Comparison of ENCODE assay signal across 11 cellular contexts in the genomic region with DNA sequence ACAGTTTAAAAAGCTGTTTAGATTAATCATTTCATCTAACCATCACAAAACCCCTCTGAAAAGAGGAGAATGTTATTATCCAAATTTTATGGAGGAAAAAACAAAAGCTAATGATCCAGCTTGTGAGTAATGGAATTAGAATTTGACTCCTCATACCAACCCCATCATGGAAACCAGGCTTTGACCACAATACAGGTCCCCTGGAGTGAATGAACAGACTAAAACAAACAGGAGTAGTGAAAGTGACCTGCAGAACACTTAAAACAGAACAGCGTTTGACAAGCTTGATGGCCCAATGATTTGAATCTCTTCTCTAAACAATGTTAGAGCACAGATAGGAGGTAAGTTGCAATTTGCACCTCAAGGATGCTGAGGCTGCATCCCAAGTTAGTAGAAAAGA.
DNase-seq lines count a peak whose midpoint lies in the region; ATAC-seq, FAIRE-seq and TF ChIP-seq lines count a peak whose summit lies in the region.
"Had no signal": no experiment of that assay in that cellular context is flagged by ENCODE, and none has a peak within 500 bp of the region (broad histone marks: within the 10 kb centered on the region; RNA-seq: fewer than 3 reads in every experiment).

No MANE protein-coding gene starts in this region.

- intact Hi-C loops in posterior vena cava (cut with DNase I) = no loop called here

- peak; percentile 100 for FAIRE-seq in H54 (lab: Jason Lieb, UNC)

- DNase-seq in A172 (ENCODE audit: low spot score) (peak; percentile 91), H54 (ENCODE audit: insufficient read length, low spot score) (peak; percentile 33), glomerular visceral epithelial cell (ENCODE audit: extremely low spot score) (peak; percentile 90), posterior vena cava (ENCODE audit: low spot score) (no peak), HUDEP-2 (lab: John Stamatoyannopoulos, UW; ENCODE audit: unreplicated experiment in 76 of 76) (no peak), NCI-H1436 treated with DMSO at 0.1 percent for 48 hours (lab: John Stamatoyannopoulos, UW) (no peak)
- DNase-seq: esophagus squamous epithelium, NCI-H1105 treated with DMSO at 0.1 percent for 48 hours had no signal

- TF ChIP-seq POLR2A in H54 (IDR thresholded peaks at IDR 0.05; ENCODE audit: low read depth, low read length) = no peak

- peak; percentile 84 for ATAC-seq in SK-N-SH treated with all-trans-retinoic acid at 6 μM for 48 hours
- no peak for ATAC-seq in GM18868 (IDR thresholded peaks at IDR 0.05; ENCODE audit: unreplicated experiment)
- ATAC-seq: HCT116 had no signal

TF ChIP-seq in SK-N-SH treated with all-trans-retinoic acid at 6 μM for 48 hours, 23 proteins besides CTCF, POLR2A, EP300 and RAD21:
- TF ChIP-seq TOX (CRISPR knock-in tag; IDR thresholded peaks at IDR 0.05; ENCODE audit: borderline replicate concordance) = no peak
- no peak for TF ChIP-seq CREB5 (CRISPR knock-in tag; IDR thresholded peaks at IDR 0.05; ENCODE audit: low read depth)
- TF ChIP-seq POU6F1 (CRISPR knock-in tag; IDR thresholded peaks at IDR 0.05; ENCODE audit: borderline replicate concordance, low read depth) = no peak
- no peak for TF ChIP-seq RARB (CRISPR knock-in tag; IDR thresholded peaks at IDR 0.05)
- peak; percentile 32; the same call in 1 of the 2 replicates for TF ChIP-seq PATZ1 (CRISPR knock-in tag; IDR thresholded peaks at IDR 0.05; ENCODE audit: borderline replicate concordance)
- no peak for TF ChIP-seq PPARA (CRISPR knock-in tag; IDR thresholded peaks at IDR 0.05; ENCODE audit: borderline replicate concordance)
- TF ChIP-seq ISL1 (CRISPR knock-in tag; IDR thresholded peaks at IDR 0.05) = no peak

Comparison
In these comparisons a context has a peak if more than half of its experiments do, and no peak if none do; other contexts are left out.
1. DNase-seq: peak in A172 (single experiment), H54 (single experiment) and glomerular visceral epithelial cell (single experiment); none in posterior vena cava (single experiment), HUDEP-2 (0 of 76) and NCI-H1436 treated with DMSO at 0.1 percent for 48 hours (single experiment).